Comparison of ENCODE assay signal across 27 cellular contexts in the genomic region with DNA sequence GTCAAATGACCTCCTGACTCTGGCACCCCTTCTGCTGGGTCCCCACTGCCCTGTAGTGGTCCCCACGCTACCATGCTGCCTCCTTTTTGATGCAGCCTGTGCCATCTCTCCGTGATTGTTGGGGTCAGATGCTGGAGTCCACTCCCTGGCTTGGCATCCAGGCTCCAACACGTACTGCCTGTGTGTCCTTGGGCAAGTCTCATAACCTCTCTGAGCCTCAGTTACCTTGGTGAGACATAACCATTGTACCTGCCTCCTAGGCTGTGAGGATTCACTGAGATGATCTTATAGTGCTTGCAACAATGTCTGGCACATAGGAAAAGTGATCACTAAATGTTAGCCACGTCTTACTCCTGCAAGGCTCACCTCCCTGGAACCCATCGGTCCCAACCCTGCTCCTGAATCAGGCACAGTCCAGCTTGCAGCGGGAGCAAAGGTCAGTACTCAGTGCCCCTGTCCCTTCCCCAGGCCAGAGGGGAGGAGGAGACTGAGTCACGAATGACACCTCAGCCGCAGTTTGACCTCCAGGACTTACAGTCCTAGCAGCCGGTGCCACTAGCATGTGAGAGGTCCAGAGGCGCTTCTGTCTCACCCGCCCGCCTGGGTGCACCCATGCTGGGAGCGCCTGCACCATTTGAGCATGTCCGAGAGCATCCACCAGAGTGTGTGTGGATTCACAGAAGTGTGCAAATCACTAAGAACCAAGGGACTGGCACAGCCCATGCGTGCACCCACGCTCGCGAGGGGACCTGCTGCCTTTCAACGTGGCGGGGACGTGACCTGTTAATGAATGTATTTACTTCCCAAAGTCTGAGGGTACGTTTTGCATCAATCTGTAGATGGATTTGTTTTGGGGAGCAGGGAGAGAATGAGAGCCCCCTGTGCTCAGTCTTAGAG. TPM values are rescaled to one million over a fixed set of nuclear protein-coding genes. Genes with fewer than 3 reads are reported as not detected.
"Had no signal": no experiment of that assay in that cellular context is flagged by ENCODE, and none has a peak within 500 bp of the region (broad histone marks: within the 10 kb centered on the region; RNA-seq: fewer than 3 reads in every experiment).

No MANE protein-coding gene starts in this region.

- H3K4me1 ChIP-seq: colonic mucosa, prostate gland, right atrium auricular region, testis had no signal

- H3K27me3 ChIP-seq: brain microvascular endothelial cell, colonic mucosa, right atrium auricular region, testis, upper lobe of left lung had no signal

- H3K36me3 ChIP-seq: brain microvascular endothelial cell, colonic mucosa, prostate gland, right atrium auricular region, upper lobe of left lung had no signal

- H3K27ac ChIP-seq: brain microvascular endothelial cell, colonic mucosa, epithelial cell of prostate, prostate gland, right atrium auricular region, testis, upper lobe of left lung had no signal

- ATAC-seq: activated naive CD8-positive, alpha-beta T cell treated with anti-CD3 and anti-CD28 coated beads, Interleukin-2, amount 50 U/mL, for 24 hours; stimulated activated memory B cell treated with anti-CD40 and anti-IgM and Interleukin-4, amounts not matched to agents 10 μg/mL and 1 μg/mL and 100 μg/mL, for 72 hours; T-cell; WTC11 had no signal

- H3K4me2 ChIP-seq: smooth muscle cell had no signal

- H3K4me3 ChIP-seq: colonic mucosa, prostate gland, right atrium auricular region, smooth muscle cell, testis, upper lobe of left lung had no signal

- DNase-seq: activated CD4-positive, alpha-beta memory T cell treated with anti-CD3 and anti-CD28 coated beads for 36 hours; activated CD4-positive, alpha-beta T cell treated with anti-CD3 and anti-CD28 coated beads for 4 hours; activated naive CD4-positive, alpha-beta T cell treated with anti-CD3 and anti-CD28 coated beads, Interleukin-2, amount 10 ng/mL, durations not matched to agents 7 days and 5 days; activated naive CD8-positive, alpha-beta T cell treated with anti-CD3 and anti-CD28 coated beads, Interleukin-2, amount 50 U/mL, for 24 hours; activated T-cell treated with anti-CD3 and anti-CD28 coated beads, Interleukin-2, amount 50 U/mL, for 24 hours; anterior cingulate cortex; brain microvascular endothelial cell; colonic mucosa; endodermal cell; foreskin fibroblast; hypothalamus; mammary epithelial cell; nephron progenitor cell; stimulated activated CD4-positive, alpha-beta T cell treated with anti-CD3 and anti-CD28 coated beads, Interleukin-4, amount 100 ng/mL, for 4 hours; T-cell; testis had no signal

- H3K9me3 ChIP-seq: colonic mucosa, prostate gland, right atrium auricular region, testis, upper lobe of left lung had no signal

- FAIRE-seq: keratinocyte had no signal

RNA-seq across cellular contexts. Expression of a gene that starts 3.0 kb away (rescaled TPM):
- total RNA-seq: activated CD4-positive, alpha-beta memory T cell treated with anti-CD3 and anti-CD28 coated beads for 36 hours; activated T-helper 2 cell treated with anti-CD3 and anti-CD28 coated beads, Interferon-gamma antibody, Interleukin-2, Interleukin-4, amounts not matched to agents 10 μg/mL and 5 μg/mL and 100 μg/mL, durations not matched to agents 14 hours and 24 hours and 36 hours; colonic mucosa; mammary epithelial cell; myocyte; prostate gland; right atrium auricular region; smooth muscle cell; T-cell; testis; upper lobe of left lung; WTC11 had no signal
- polyA plus RNA-seq: keratinocyte, mammary epithelial cell had no signal

RNA-seq across cellular contexts. Expression of a gene that starts 3.6 kb away (rescaled TPM):
- total RNA-seq: activated CD4-positive, alpha-beta memory T cell treated with anti-CD3 and anti-CD28 coated beads for 36 hours; activated T-helper 2 cell treated with anti-CD3 and anti-CD28 coated beads, Interferon-gamma antibody, Interleukin-2, Interleukin-4, amounts not matched to agents 10 μg/mL and 5 μg/mL and 100 μg/mL, durations not matched to agents 14 hours and 24 hours and 36 hours; endodermal cell; mammary epithelial cell; myocyte; prostate gland; right atrium auricular region; smooth muscle cell had no signal
- polyA plus RNA-seq: keratinocyte, mammary epithelial cell had no signal

RNA-seq across cellular contexts. Expression of a gene that starts 11.3 kb away (rescaled TPM):
- total RNA-seq: activated T-helper 2 cell treated with anti-CD3 and anti-CD28 coated beads, Interferon-gamma antibody, Interleukin-2, Interleukin-4, amounts not matched to agents 10 μg/mL and 5 μg/mL and 100 μg/mL, durations not matched to agents 14 hours and 24 hours and 36 hours; mammary epithelial cell had no signal
- polyA plus RNA-seq: keratinocyte had no signal

RNA-seq across cellular contexts. Expression of a gene that starts 34.4 kb away (rescaled TPM):
- total RNA-seq: activated CD4-positive, alpha-beta memory T cell treated with anti-CD3 and anti-CD28 coated beads for 36 hours; activated T-helper 2 cell treated with anti-CD3 and anti-CD28 coated beads, Interferon-gamma antibody, Interleukin-2, Interleukin-4, amounts not matched to agents 10 μg/mL and 5 μg/mL and 100 μg/mL, durations not matched to agents 14 hours and 24 hours and 36 hours; endodermal cell; mammary epithelial cell; myocyte; omental fat pad; right atrium auricular region; smooth muscle cell had no signal
- polyA plus RNA-seq: keratinocyte, mammary epithelial cell, smooth muscle cell had no signal
